1 cellular context compared by ENCODE assay signal in the genomic region with DNA sequence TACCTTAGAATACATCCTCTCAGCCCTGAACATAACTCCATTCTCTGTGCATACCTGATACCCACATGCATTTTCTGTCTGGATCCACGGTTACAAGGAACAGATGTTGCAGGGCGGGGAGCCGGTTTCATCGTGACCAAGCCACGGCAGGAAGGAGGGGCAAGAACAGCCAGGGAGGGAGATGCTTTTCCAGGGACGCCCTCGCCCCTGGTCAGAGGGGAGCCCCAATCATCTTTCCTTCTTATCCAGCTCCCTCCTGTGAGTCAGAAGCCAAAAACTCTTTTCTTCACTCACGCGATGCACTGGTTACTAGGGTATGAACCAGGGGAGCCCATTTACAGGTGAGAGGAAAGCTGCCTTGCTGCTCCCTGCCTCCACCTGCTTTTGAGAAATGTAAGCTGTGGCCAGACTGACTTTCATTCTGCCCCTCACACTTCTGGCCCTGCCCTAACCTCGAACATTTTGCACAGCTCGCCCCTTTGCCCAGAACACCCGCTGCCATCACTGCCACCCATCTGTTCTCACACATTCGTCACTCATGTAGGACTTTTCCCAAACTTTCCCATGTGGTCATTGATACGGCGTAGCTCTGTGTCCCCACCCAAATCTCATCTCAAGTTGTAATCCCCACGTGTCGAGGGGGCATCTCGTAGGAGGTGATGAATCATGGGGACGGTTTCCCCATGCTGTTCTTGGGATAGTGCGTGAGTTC.
TF ChIP-seq lines count a peak whose summit lies in the region.

No MANE protein-coding gene starts in this region.

TF ChIP-seq in IMR-90, 13 proteins besides CTCF, POLR2A, EP300 and RAD21:
- TF ChIP-seq SMC3 (IDR thresholded peaks at IDR 0.05; ENCODE audit: low read depth, low read length) (no peak), CHD1 (IDR thresholded peaks at IDR 0.05; ENCODE audit: low read depth, low read length) (no peak), FOS (IDR thresholded peaks at IDR 0.05; ENCODE audit: low read depth, low read length) (no peak), CEBPB (IDR thresholded peaks at IDR 0.05; ENCODE audit: low read depth, low read length) (no peak), RCOR1 (IDR thresholded peaks at IDR 0.05; ENCODE audit: insufficient replicate concordance, low read length) (no peak), BHLHE40 (IDR thresholded peaks at IDR 0.05; ENCODE audit: low read depth, low read length) (no peak), MAZ (IDR thresholded peaks at IDR 0.05; ENCODE audit: borderline replicate concordance, low read depth, low read length) (no peak), RFX5 (IDR thresholded peaks at IDR 0.05; ENCODE audit: low read depth, low read length) (no peak), MAFK (IDR thresholded peaks at IDR 0.05; ENCODE audit: low read depth, low read length) (no peak), NFE2L2 (IDR thresholded peaks at IDR 0.05; ENCODE audit: low read depth, low read length) (no peak), MXI1 (IDR thresholded peaks at IDR 0.05; ENCODE audit: borderline replicate concordance, low read depth, low read length) (no peak)
- TF ChIP-seq, protein P1, sequence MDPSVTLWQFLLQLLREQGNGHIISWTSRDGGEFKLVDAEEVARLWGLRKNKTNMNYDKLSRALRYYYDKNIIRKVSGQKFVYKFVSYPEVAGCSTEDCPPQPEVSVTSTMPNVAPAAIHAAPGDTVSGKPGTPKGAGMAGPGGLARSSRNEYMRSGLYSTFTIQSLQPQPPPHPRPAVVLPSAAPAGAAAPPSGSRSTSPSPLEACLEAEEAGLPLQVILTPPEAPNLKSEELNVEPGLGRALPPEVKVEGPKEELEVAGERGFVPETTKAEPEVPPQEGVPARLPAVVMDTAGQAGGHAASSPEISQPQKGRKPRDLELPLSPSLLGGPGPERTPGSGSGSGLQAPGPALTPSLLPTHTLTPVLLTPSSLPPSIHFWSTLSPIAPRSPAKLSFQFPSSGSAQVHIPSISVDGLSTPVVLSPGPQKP (IDR thresholded peaks at IDR 0.05; ENCODE audit: borderline replicate concordance, low read depth, low read length), result no peak
- TF ChIP-seq, protein P2, sequence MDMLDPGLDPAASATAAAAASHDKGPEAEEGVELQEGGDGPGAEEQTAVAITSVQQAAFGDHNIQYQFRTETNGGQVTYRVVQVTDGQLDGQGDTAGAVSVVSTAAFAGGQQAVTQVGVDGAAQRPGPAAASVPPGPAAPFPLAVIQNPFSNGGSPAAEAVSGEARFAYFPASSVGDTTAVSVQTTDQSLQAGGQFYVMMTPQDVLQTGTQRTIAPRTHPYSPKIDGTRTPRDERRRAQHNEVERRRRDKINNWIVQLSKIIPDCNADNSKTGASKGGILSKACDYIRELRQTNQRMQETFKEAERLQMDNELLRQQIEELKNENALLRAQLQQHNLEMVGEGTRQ (IDR thresholded peaks at IDR 0.05; ENCODE audit: low read depth, low read length), result no peak
